ENCODE assay signal across 8 cellular contexts in the genomic region with DNA sequence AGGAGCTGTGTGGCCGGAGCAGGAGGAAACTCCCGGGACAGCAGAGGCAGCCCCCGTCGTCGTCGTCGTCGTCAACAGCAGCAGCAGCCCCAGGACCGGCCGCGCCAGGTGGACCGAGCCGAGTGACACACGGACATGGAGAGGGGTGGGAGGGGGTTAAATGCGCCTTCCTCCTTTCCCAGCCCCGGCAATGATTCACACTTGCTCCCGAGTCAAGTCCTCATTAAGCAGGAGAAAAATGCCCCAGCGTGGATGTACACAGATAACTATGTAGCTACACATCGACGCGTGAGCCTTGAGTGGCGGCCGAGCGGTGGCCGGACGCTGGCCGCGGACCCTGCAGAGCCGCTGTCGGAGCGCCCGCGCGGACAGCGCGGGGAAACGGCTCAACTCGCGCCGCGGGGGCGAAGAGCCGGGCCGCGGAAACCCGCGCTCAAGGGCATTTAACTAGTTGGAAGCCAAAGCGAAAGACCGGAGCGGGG. TPM values are rescaled to one million over a fixed set of nuclear protein-coding genes. Genes with fewer than 3 reads are reported as not detected.
DNase-seq lines count a peak whose midpoint lies in the region; ATAC-seq and TF ChIP-seq lines count a peak whose summit lies in the region.

No MANE protein-coding gene starts in this region.

- H3K4me1 ChIP-seq in ACC112 (ENCODE audit: control insufficient read depth, insufficient read depth, low read length, unreplicated experiment) = peaks cover 24% of the 10 kb centered on the region
- H3K4me1 ChIP-seq in gastroesophageal sphincter = peaks cover 0 to 28% (median 4%) of the 10 kb centered on the region in 3 donors
- peaks cover 17 to 31% (median 22%) of the 10 kb centered on the region in 4 donors for H3K4me1 ChIP-seq in upper lobe of left lung

- H3K4me3 ChIP-seq in ACC112 (ENCODE audit: low read depth, low read length) (peak overlapping the region; percentile 96), gastroesophageal sphincter (peak overlapping the region; percentile 69 to 75), upper lobe of left lung (peak overlapping the region; percentile 69 to 98 (median 80))

- H3K27me3 Mint-ChIP-seq in neural crest cell (ENCODE audit: low read depth) = no peaks in the 10 kb centered on the region

- TF ChIP-seq POLR2A in gastroesophageal sphincter (IDR thresholded peaks at IDR 0.05) (no peak), upper lobe of left lung (IDR thresholded peaks at IDR 0.05) (peak in 1 of 4 donors; percentile 35)

- peaks cover 45% of the 10 kb centered on the region for H3K79me2 ChIP-seq in ACC112 (ENCODE audit: control insufficient read depth, insufficient read depth, low read length, unreplicated experiment)

- peak; percentile 84 for DNase-seq in NCI-H82 (lab: John Stamatoyannopoulos, UW)
- DNase-seq in activated naive CD4-positive, alpha-beta T cell treated with Interleukin-2 at 50 U/mL for 16 hours = peak; percentile 42
- DNase-seq in neural crest cell (ENCODE audit: low read depth, low spot score) = peak; percentile 20
- peak; percentile 78 to 92 for DNase-seq in upper lobe of left lung

- TF ChIP-seq CTCF in gastroesophageal sphincter (IDR thresholded peaks at IDR 0.05) (no peak), neural crest cell (conservative IDR thresholded peaks at IDR 0.05) (no peak), upper lobe of left lung (IDR thresholded peaks at IDR 0.05) (no peak)

- H3K4me3 Mint-ChIP-seq in neural crest cell = peak overlapping the region; percentile 94

- peak overlapping the region; percentile 68 for H2AFZ ChIP-seq in ACC112 (ENCODE audit: low read length, unreplicated experiment)

- H3K9me3 ChIP-seq in gastroesophageal sphincter (no peaks in the 10 kb centered on the region), upper lobe of left lung (no peaks in the 10 kb centered on the region)

- no peaks in the 10 kb centered on the region for H3K27me3 ChIP-seq in ACC112 (ENCODE audit: insufficient read depth, low read length)
- H3K27me3 ChIP-seq in gastroesophageal sphincter = no peaks in the 10 kb centered on the region
- no peaks in the 10 kb centered on the region for H3K27me3 ChIP-seq in upper lobe of left lung

- H3K36me3 Mint-ChIP-seq in neural crest cell (ENCODE audit: low read depth) = no peaks in the 10 kb centered on the region

- peak overlapping the region; percentile 63 for H3K27ac Mint-ChIP-seq in neural crest cell (ENCODE audit: unreplicated experiment)

- peaks cover 49% of the 10 kb centered on the region for H3K4me1 Mint-ChIP-seq in neural crest cell

- ATAC-seq in GM18502 (IDR thresholded peaks at IDR 0.05; ENCODE audit: poor library complexity, unreplicated experiment) (peak; percentile 31), HG02885 (IDR thresholded peaks at IDR 0.05; ENCODE audit: poor library complexity, unreplicated experiment) (peak; percentile 32), gastroesophageal sphincter (peak; percentile 57), upper lobe of left lung (ENCODE audit: low FRiP score in 2 of 2) (peak; percentile 60 to 74)

- 0 to 1% methylated on average over 4 to 14 of the region's 50 CpGs for WGBS in gastroesophageal sphincter (ENCODE audit: low coverage in 1 of 2), 2 donors
- whole genome bisulfite sequencing in upper lobe of left lung, 2 donors = 0% methylated on average over 14 to 47 of the region's 50 CpGs

- H3K27ac ChIP-seq in ACC112 (ENCODE audit: low read depth, low read length) = peak overlapping the region; percentile 96
- peak overlapping the region; percentile 83 to 99 (median 98) for H3K27ac ChIP-seq in gastroesophageal sphincter
- peak overlapping the region; percentile 95 to 99 (median 99) for H3K27ac ChIP-seq in upper lobe of left lung

- no peak for TF ChIP-seq EP300 in gastroesophageal sphincter (IDR thresholded peaks at IDR 0.05)
- TF ChIP-seq EP300 in upper lobe of left lung (IDR thresholded peaks at IDR 0.05) = no peak

- H3K9me3 Mint-ChIP-seq in neural crest cell = no peaks in the 10 kb centered on the region

- H3K36me3 ChIP-seq in ACC112 (ENCODE audit: insufficient read depth, low read length) (no peaks in the 10 kb centered on the region), gastroesophageal sphincter (no peaks in the 10 kb centered on the region), upper lobe of left lung (no peaks in the 10 kb centered on the region)

RNA-seq across cellular contexts. Expression of a gene that starts 0.6 kb away (rescaled TPM):
- total RNA-seq in gastroesophageal sphincter = 10 to 100 TPM; 36.7 to 46.7 (median 38.6) TPM
- 35.5 and 36.0 TPM in 2 replicates for total RNA-seq in neural crest cell
- 100 to 1,000 TPM in 1 of 6 donors, 10 to 100 TPM in 5; 32.5 to 122 (median 53.3) TPM for total RNA-seq in upper lobe of left lung

Comparison
In these comparisons a context has a peak if more than half of its experiments do, and no peak if none do; other contexts are left out.
1. Peak in every context shown above with its lines: DNase-seq, ATAC-seq, H3K4me3 ChIP-seq and H3K27ac ChIP-seq.
2. DNase-seq: peak in every context shown above with its lines; median percentile 85 in upper lobe of left lung; 84 in NCI-H82; 42 in activated naive CD4-positive, alpha-beta T cell treated with Interleukin-2 at 50 U/mL for 16 hours; 20 in neural crest cell.